Comparison of ENCODE assay signal across 1 cellular context in genomic region chr9:128191406-128192046, GRCh38.
A peak's percentile ranks its signal among the peaks of the same experiment; 100 is the strongest.
TF ChIP-seq lines count a peak whose summit lies in the region.

Gene CIZ1 (minus strand): TSS chr9:128191572. CDS start chr9:128190857, 715 bp downstream.

TF ChIP-seq in HepG2, 621 proteins besides CTCF, POLR2A, EP300 and RAD21 (continued from another document and continues in another):
- no peak for TF ChIP-seq SKIL (CRISPR knock-in tag; IDR thresholded peaks at IDR 0.05; ENCODE audit: borderline replicate concordance)
- TF ChIP-seq ZNF660 (CRISPR knock-in tag; IDR thresholded peaks at IDR 0.05; ENCODE audit: borderline replicate concordance, low read depth): no peak
- TF ChIP-seq ZNF639 (CRISPR knock-in tag; conservative IDR thresholded peaks at IDR 0.05): no peak
- TF ChIP-seq ZNF343 (CRISPR knock-in tag; IDR thresholded peaks at IDR 0.05): no peak
- TF ChIP-seq MED8 (CRISPR knock-in tag; IDR thresholded peaks at IDR 0.05; ENCODE audit: insufficient replicate concordance): peak; percentile 52
- TF ChIP-seq ZNF776 (CRISPR knock-in tag; IDR thresholded peaks at IDR 0.05): peak; percentile 80; the same call in 1 of the 2 replicates
- 0 out of 2 replicates have a peak, but pooled peaks have one; percentile 84 for TF ChIP-seq ZNF354B (CRISPR knock-in tag; IDR thresholded peaks at IDR 0.05)
- peak; percentile 77 for TF ChIP-seq ZMYM4 (CRISPR knock-in tag; IDR thresholded peaks at IDR 0.05)
- no peak; the same call in 1 of the 2 replicates for TF ChIP-seq ZZZ3 (CRISPR knock-in tag; IDR thresholded peaks at IDR 0.05; ENCODE audit: borderline replicate concordance)
- TF ChIP-seq THAP11 (CRISPR knock-in tag; IDR thresholded peaks at IDR 0.05): peak; percentile 86
- TF ChIP-seq TBL1XR1 (IDR thresholded peaks at IDR 0.05; ENCODE audit: borderline replicate concordance, low read length, partially characterized antibody): no peak
- no peak; the same call in none of the 2 replicates for TF ChIP-seq ZNF124 (CRISPR knock-in tag; IDR thresholded peaks at IDR 0.05)
- TF ChIP-seq BATF2 (CRISPR knock-in tag; IDR thresholded peaks at IDR 0.05): no peak
- TF ChIP-seq ZNF136 (CRISPR knock-in tag; IDR thresholded peaks at IDR 0.05; ENCODE audit: low read depth): no peak
- peak; percentile 84 for TF ChIP-seq HNRNPLL (IDR thresholded peaks at IDR 0.05; ENCODE audit: low read depth, low read length, poor library complexity, severe bottlenecking)
- TF ChIP-seq ZNF296 (CRISPR knock-in tag; conservative IDR thresholded peaks at IDR 0.05): no peak
- no peak; the same call in 1 of the 2 replicates for TF ChIP-seq SATB2 (CRISPR knock-in tag; IDR thresholded peaks at IDR 0.05)
- TF ChIP-seq ZNF138 (CRISPR knock-in tag; IDR thresholded peaks at IDR 0.05; ENCODE audit: low read depth): no peak
- TF ChIP-seq NFE2L2 (IDR thresholded peaks at IDR 0.05; ENCODE audit: low read length): no peak
- TF ChIP-seq SMAD9 (CRISPR knock-in tag; IDR thresholded peaks at IDR 0.05): no peak
- peak; percentile 18 for TF ChIP-seq SRSF1 (optimal IDR thresholded peaks at IDR 0.05; ENCODE audit: low read depth, low read length)
- no peak for TF ChIP-seq SP2 (CRISPR knock-in tag; IDR thresholded peaks at IDR 0.05)
- TF ChIP-seq ZBTB14 (CRISPR knock-in tag; IDR thresholded peaks at IDR 0.05): peak; percentile 62
- TF ChIP-seq PAX8 (CRISPR knock-in tag; IDR thresholded peaks at IDR 0.05; ENCODE audit: borderline replicate concordance): no peak
- no peak for TF ChIP-seq ZNF720 (CRISPR knock-in tag; IDR thresholded peaks at IDR 0.05)
- no peak for TF ChIP-seq ATF2 (CRISPR knock-in tag; IDR thresholded peaks at IDR 0.05)
- TF ChIP-seq PAF1 (CRISPR knock-in tag; IDR thresholded peaks at IDR 0.05): no peak
- no peak for TF ChIP-seq USF2 (IDR thresholded peaks at IDR 0.05; ENCODE audit: low read depth, low read length)
- no peak for TF ChIP-seq USF2 (CRISPR knock-in tag; IDR thresholded peaks at IDR 0.05; ENCODE audit: borderline replicate concordance)
- TF ChIP-seq ZNF614 (CRISPR knock-in tag; IDR thresholded peaks at IDR 0.05; ENCODE audit: borderline replicate concordance): 0 out of 2 replicates have a peak, but pooled peaks have one; percentile 15
- no peak for TF ChIP-seq TERF1 (CRISPR knock-in tag; IDR thresholded peaks at IDR 0.05)
- TF ChIP-seq SNRNP70 (IDR thresholded peaks at IDR 0.05; ENCODE audit: low read depth, low read length): no peak
- TF ChIP-seq ZNF772 (CRISPR knock-in tag; IDR thresholded peaks at IDR 0.05): 0 out of 2 replicates have a peak, but pooled peaks have one; percentile 65
- no peak for TF ChIP-seq FIP1L1 (IDR thresholded peaks at IDR 0.05; ENCODE audit: borderline replicate concordance, insufficient read depth, low read depth, low read length)
- no peak for TF ChIP-seq ZNF276 (CRISPR knock-in tag; IDR thresholded peaks at IDR 0.05; ENCODE audit: low read depth)
- TF ChIP-seq RFXANK (CRISPR knock-in tag; IDR thresholded peaks at IDR 0.05): peak; percentile 70; the same call in 1 of the 2 replicates
- peak; percentile 25; the same call in 1 of the 2 replicates for TF ChIP-seq HNRNPUL1 (IDR thresholded peaks at IDR 0.05; ENCODE audit: low read depth, low read length)
- peak; percentile 27; the same call in 1 of the 2 replicates for TF ChIP-seq FOXK1 (CRISPR knock-in tag; IDR thresholded peaks at IDR 0.05; ENCODE audit: borderline replicate concordance, low read depth)
- TF ChIP-seq RFX5 (IDR thresholded peaks at IDR 0.05; ENCODE audit: low read depth, low read length): no peak
- no peak for TF ChIP-seq NFIC (IDR thresholded peaks at IDR 0.05; ENCODE audit: low read length)
- peak; percentile 15; the same call in 1 of the 2 replicates for TF ChIP-seq DR1 (CRISPR knock-in tag; IDR thresholded peaks at IDR 0.05)
- no peak for TF ChIP-seq ZNF180 (CRISPR knock-in tag; IDR thresholded peaks at IDR 0.05; ENCODE audit: borderline replicate concordance, low read depth)
- no peak for TF ChIP-seq AKNA (CRISPR knock-in tag; IDR thresholded peaks at IDR 0.05; ENCODE audit: borderline replicate concordance)
- 0 out of 2 replicates have a peak, but pooled peaks have one; percentile 73 for TF ChIP-seq NFKB2 (CRISPR knock-in tag; IDR thresholded peaks at IDR 0.05; ENCODE audit: borderline replicate concordance)
- TF ChIP-seq KLF12 (CRISPR knock-in tag; IDR thresholded peaks at IDR 0.05; ENCODE audit: borderline replicate concordance): no peak; the same call in 1 of the 2 replicates
- peak; percentile 65 for TF ChIP-seq U2AF1 (optimal IDR thresholded peaks at IDR 0.05; ENCODE audit: low read depth, low read length)
- no peak for TF ChIP-seq ZNF83 (CRISPR knock-in tag; IDR thresholded peaks at IDR 0.05; ENCODE audit: borderline replicate concordance)
- TF ChIP-seq CBX5 (CRISPR knock-in tag; IDR thresholded peaks at IDR 0.05; ENCODE audit: borderline replicate concordance): no peak
- no peak for TF ChIP-seq RAD51 (IDR thresholded peaks at IDR 0.05; ENCODE audit: borderline replicate concordance)
- TF ChIP-seq SIX4 (CRISPR knock-in tag; IDR thresholded peaks at IDR 0.05): peak; percentile 34; the same call in 1 of the 2 replicates
- TF ChIP-seq RBAK (CRISPR knock-in tag; IDR thresholded peaks at IDR 0.05): no peak
